ENCODE assay signal across 1 cellular context in the genomic region with DNA sequence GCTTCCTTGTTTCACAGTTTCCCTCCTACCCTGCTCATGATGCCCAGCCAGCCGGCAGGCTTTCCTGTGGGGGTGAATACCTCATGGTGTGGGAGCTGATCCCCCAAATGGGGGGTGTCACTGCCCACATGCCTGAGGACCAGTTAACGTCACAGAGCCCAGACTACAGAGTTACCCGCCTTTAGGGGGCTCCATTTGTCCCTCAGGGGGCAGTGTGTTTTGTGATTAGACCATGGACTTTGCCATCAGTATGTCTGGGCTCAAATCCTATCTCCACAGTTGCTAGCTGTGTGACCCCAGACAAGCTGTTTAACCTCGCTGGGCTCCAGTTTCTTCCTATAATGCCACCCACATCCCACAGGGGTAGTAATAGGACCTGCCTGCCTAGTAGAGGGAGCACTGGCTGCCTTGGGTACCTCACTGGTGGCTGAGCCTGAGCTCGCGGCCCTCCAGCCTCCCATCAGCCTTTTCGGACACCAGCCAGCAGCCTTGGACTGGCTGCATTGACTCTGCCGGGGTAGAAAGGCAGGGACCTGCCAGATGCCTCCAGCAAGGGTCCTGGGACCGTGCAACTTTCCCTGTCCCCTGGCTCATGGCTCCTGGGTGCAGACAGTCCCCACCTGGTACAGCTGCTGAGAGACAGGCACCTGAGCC.
TF ChIP-seq lines count a peak whose summit lies in the region.

No MANE protein-coding gene starts in this region.

TF ChIP-seq in HepG2, 621 proteins besides CTCF, POLR2A, EP300 and RAD21 (continued from another document and continues in another):
- TF ChIP-seq ZHX2 (IDR thresholded peaks at IDR 0.05; ENCODE audit: low read depth) (0 out of 2 replicates have a peak, but pooled peaks have one; percentile 20), ZHX2 (CRISPR knock-in tag; IDR thresholded peaks at IDR 0.05; ENCODE audit: borderline replicate concordance) (no peak), ZNF441 (CRISPR knock-in tag; IDR thresholded peaks at IDR 0.05; ENCODE audit: borderline replicate concordance) (no peak), MTF2 (CRISPR knock-in tag; IDR thresholded peaks at IDR 0.05; ENCODE audit: borderline replicate concordance) (0 out of 2 replicates have a peak, but pooled peaks have one; percentile 22), ZNF768 (CRISPR knock-in tag; IDR thresholded peaks at IDR 0.05) (peak; percentile 98), ZNF547 (CRISPR knock-in tag; IDR thresholded peaks at IDR 0.05) (no peak), PAWR (CRISPR knock-in tag; IDR thresholded peaks at IDR 0.05; ENCODE audit: borderline replicate concordance) (0 out of 2 replicates have a peak, but pooled peaks have one; percentile 58), NCOR1 (IDR thresholded peaks at IDR 0.05; ENCODE audit: borderline replicate concordance, low read length) (peak; percentile 12; the same call in 1 of the 2 replicates), ATF1 (CRISPR knock-in tag; IDR thresholded peaks at IDR 0.05) (no peak), ZNF747 (CRISPR knock-in tag; IDR thresholded peaks at IDR 0.05; ENCODE audit: borderline replicate concordance) (0 out of 2 replicates have a peak, but pooled peaks have one; percentile 2), HNF4G (IDR thresholded peaks at IDR 0.05; ENCODE audit: borderline replicate concordance, low read depth, low read length) (peak; percentile 79; the same call in 1 of the 2 replicates), HNF4G (CRISPR knock-in tag; IDR thresholded peaks at IDR 0.05; ENCODE audit: borderline replicate concordance, low read depth) (no peak; the same call in 1 of the 2 replicates), SIX1 (CRISPR knock-in tag; IDR thresholded peaks at IDR 0.05; ENCODE audit: borderline replicate concordance) (no peak), SUZ12 (IDR thresholded peaks at IDR 0.05; ENCODE audit: low read depth, low read length) (no peak), ZNF142 (CRISPR knock-in tag; IDR thresholded peaks at IDR 0.05) (peak; percentile 36; the same call in 1 of the 2 replicates), FOXM1 (CRISPR knock-in tag; IDR thresholded peaks at IDR 0.05) (no peak), MYC (CRISPR knock-in tag; IDR thresholded peaks at IDR 0.05; ENCODE audit: borderline replicate concordance) (0 out of 2 replicates have a peak, but pooled peaks have one; percentile 2), ETV6 (CRISPR knock-in tag; conservative IDR thresholded peaks at IDR 0.05) (no peak), HMG20B (CRISPR knock-in tag; conservative IDR thresholded peaks at IDR 0.05) (no peak), PHF21A (CRISPR knock-in tag; IDR thresholded peaks at IDR 0.05) (no peak; the same call in 1 of the 2 replicates), DNMT1 (CRISPR knock-in tag; IDR thresholded peaks at IDR 0.05) (no peak), DRAP1 (CRISPR knock-in tag; IDR thresholded peaks at IDR 0.05) (no peak), ZC3H4 (CRISPR knock-in tag; IDR thresholded peaks at IDR 0.05; ENCODE audit: borderline replicate concordance) (no peak), DZIP1 (CRISPR knock-in tag; IDR thresholded peaks at IDR 0.05) (peak; percentile 59; the same call in 1 of the 2 replicates), NFIC (IDR thresholded peaks at IDR 0.05; ENCODE audit: low read length) (no peak), ZNF496 (CRISPR knock-in tag; IDR thresholded peaks at IDR 0.05; ENCODE audit: insufficient replicate concordance) (no peak), ZNF589 (CRISPR knock-in tag; conservative IDR thresholded peaks at IDR 0.05) (no peak), MIXL1 (CRISPR knock-in tag; IDR thresholded peaks at IDR 0.05) (no peak), KDM2A (CRISPR knock-in tag; IDR thresholded peaks at IDR 0.05; ENCODE audit: borderline replicate concordance, low read depth) (no peak), ZNF83 (CRISPR knock-in tag; IDR thresholded peaks at IDR 0.05; ENCODE audit: borderline replicate concordance) (0 out of 2 replicates have a peak, but pooled peaks have one; percentile 11)
- TF ChIP-seq, protein P1, sequence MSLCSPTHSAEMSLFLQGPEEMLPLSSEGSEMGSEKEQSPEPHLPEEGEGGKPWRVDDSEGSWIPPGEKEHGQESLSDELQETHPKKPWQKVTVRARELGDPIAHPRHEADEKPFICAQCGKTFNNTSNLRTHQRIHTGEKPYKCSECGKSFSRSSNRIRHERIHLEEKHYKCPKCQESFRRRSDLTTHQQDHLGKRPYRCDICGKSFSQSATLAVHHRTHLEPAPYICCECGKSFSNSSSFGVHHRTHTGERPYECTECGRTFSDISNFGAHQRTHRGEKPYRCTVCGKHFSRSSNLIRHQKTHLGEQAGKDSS (CRISPR knock-in tag; IDR thresholded peaks at IDR 0.05; ENCODE audit: borderline replicate concordance, low read depth), result 0 out of 2 replicates have a peak, but pooled peaks have one; percentile 67
- TF ChIP-seq, protein P2, sequence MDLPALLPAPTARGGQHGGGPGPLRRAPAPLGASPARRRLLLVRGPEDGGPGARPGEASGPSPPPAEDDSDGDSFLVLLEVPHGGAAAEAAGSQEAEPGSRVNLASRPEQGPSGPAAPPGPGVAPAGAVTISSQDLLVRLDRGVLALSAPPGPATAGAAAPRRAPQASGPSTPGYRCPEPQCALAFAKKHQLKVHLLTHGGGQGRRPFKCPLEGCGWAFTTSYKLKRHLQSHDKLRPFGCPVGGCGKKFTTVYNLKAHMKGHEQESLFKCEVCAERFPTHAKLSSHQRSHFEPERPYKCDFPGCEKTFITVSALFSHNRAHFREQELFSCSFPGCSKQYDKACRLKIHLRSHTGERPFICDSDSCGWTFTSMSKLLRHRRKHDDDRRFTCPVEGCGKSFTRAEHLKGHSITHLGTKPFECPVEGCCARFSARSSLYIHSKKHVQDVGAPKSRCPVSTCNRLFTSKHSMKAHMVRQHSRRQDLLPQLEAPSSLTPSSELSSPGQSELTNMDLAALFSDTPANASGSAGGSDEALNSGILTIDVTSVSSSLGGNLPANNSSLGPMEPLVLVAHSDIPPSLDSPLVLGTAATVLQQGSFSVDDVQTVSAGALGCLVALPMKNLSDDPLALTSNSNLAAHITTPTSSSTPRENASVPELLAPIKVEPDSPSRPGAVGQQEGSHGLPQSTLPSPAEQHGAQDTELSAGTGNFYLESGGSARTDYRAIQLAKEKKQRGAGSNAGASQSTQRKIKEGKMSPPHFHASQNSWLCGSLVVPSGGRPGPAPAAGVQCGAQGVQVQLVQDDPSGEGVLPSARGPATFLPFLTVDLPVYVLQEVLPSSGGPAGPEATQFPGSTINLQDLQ (CRISPR knock-in tag; IDR thresholded peaks at IDR 0.05), result peak; percentile 6; the same call in 1 of the 2 replicates
- TF ChIP-seq, protein P3, sequence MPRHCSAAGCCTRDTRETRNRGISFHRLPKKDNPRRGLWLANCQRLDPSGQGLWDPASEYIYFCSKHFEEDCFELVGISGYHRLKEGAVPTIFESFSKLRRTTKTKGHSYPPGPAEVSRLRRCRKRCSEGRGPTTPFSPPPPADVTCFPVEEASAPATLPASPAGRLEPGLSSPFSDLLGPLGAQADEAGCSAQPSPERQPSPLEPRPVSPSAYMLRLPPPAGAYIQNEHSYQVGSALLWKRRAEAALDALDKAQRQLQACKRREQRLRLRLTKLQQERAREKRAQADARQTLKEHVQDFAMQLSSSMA (CRISPR knock-in tag; IDR thresholded peaks at IDR 0.05), result no peak
- TF ChIP-seq, protein P4, sequence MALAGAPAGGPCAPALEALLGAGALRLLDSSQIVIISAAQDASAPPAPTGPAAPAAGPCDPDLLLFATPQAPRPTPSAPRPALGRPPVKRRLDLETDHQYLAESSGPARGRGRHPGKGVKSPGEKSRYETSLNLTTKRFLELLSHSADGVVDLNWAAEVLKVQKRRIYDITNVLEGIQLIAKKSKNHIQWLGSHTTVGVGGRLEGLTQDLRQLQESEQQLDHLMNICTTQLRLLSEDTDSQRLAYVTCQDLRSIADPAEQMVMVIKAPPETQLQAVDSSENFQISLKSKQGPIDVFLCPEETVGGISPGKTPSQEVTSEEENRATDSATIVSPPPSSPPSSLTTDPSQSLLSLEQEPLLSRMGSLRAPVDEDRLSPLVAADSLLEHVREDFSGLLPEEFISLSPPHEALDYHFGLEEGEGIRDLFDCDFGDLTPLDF (CRISPR knock-in tag; IDR thresholded peaks at IDR 0.05), result 0 out of 2 replicates have a peak, but pooled peaks have one; percentile 33
